In the genomic region with DNA sequence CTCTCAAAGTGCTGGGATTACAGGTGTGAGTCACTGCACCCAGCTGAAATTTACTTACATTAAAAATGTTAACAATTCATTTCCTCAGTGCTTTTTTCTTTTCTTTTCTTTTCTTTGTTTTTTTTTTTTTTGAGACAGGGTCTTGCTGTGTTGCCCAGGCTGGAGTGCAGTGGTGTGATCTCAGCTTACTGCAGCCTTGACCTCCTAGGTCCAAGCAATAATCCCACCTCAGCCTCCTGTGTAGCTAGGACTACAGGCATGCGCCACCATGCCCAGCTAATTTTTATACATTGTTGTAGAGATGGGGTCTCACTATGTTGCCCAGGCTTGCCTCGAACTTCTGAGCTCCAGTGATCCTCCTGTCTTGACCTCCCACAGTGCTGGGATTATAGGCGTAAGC, we compare ENCODE assay signal across 12 cellular contexts. TPM values are rescaled to one million over a fixed set of nuclear protein-coding genes. Genes with fewer than 3 reads are reported as not detected.
"Had no signal": no experiment of that assay in that cellular context is flagged by ENCODE, and none has a peak within 500 bp of the region (broad histone marks: within the 10 kb centered on the region; RNA-seq: fewer than 3 reads in every experiment).

No MANE protein-coding gene starts in this region.

RNA-seq across cellular contexts. Expression of gene CELA3A, which starts 2.5 kb away (rescaled TPM):
- total RNA-seq: activated B cell treated with CpG ODN at 0.5 μM for 24 hours; activated CD4-positive, alpha-beta memory T cell treated with anti-CD3 and anti-CD28 coated beads for 36 hours; activated CD4-positive, alpha-beta memory T cell treated with anti-CD3 and anti-CD28 coated beads, Interleukin-2, amount 10 ng/mL, durations not matched to agents 7 days and 5 days; activated CD4-positive, alpha-beta T cell treated with anti-CD3 and anti-CD28 coated beads for 36 hours; activated CD4-positive, alpha-beta T cell treated with anti-CD3 and anti-CD28 coated beads, Interleukin-2, amount 10 ng/mL, durations not matched to agents 7 days and 5 days; activated CD8-positive, alpha-beta memory T cell treated with anti-CD3 and anti-CD28 coated beads for 36 hours; activated CD8-positive, alpha-beta memory T cell treated with anti-CD3 and anti-CD28 coated beads, Interleukin-2, amount 10 ng/mL, durations not matched to agents 7 days and 5 days; activated CD8-positive, alpha-beta T cell treated with anti-CD3 and anti-CD28 coated beads for 36 hours; activated CD8-positive, alpha-beta T cell treated with anti-CD3 and anti-CD28 coated beads, Interleukin-2, amount 10 ng/mL, durations not matched to agents 7 days and 5 days; T-helper 1 cell treated with Interleukin-12 subunit alpha and Interleukin-12 subunit beta and Interleukin-4 antibody, amounts not matched to agents 30 ng/mL and 1 ng/mL, for 36 hours; T-helper 17 cell; T-helper 2 cell treated with Interferon-gamma antibody and Interleukin-4, amounts not matched to agents 100 ng/mL and 5 ng/mL, for 36 hours had no signal

RNA-seq across cellular contexts. Expression of gene CELA3B, which starts 27.1 kb away (rescaled TPM):
- total RNA-seq: activated B cell treated with CpG ODN at 0.5 μM for 24 hours; activated CD4-positive, alpha-beta memory T cell treated with anti-CD3 and anti-CD28 coated beads for 36 hours; activated CD4-positive, alpha-beta memory T cell treated with anti-CD3 and anti-CD28 coated beads, Interleukin-2, amount 10 ng/mL, durations not matched to agents 7 days and 5 days; activated CD4-positive, alpha-beta T cell treated with anti-CD3 and anti-CD28 coated beads for 36 hours; activated CD4-positive, alpha-beta T cell treated with anti-CD3 and anti-CD28 coated beads, Interleukin-2, amount 10 ng/mL, durations not matched to agents 7 days and 5 days; activated CD8-positive, alpha-beta memory T cell treated with anti-CD3 and anti-CD28 coated beads for 36 hours; activated CD8-positive, alpha-beta memory T cell treated with anti-CD3 and anti-CD28 coated beads, Interleukin-2, amount 10 ng/mL, durations not matched to agents 7 days and 5 days; activated CD8-positive, alpha-beta T cell treated with anti-CD3 and anti-CD28 coated beads for 36 hours; activated CD8-positive, alpha-beta T cell treated with anti-CD3 and anti-CD28 coated beads, Interleukin-2, amount 10 ng/mL, durations not matched to agents 7 days and 5 days; T-helper 1 cell treated with Interleukin-12 subunit alpha and Interleukin-12 subunit beta and Interleukin-4 antibody, amounts not matched to agents 30 ng/mL and 1 ng/mL, for 36 hours; T-helper 17 cell; T-helper 2 cell treated with Interferon-gamma antibody and Interleukin-4, amounts not matched to agents 100 ng/mL and 5 ng/mL, for 36 hours had no signal
